In the genomic region with DNA sequence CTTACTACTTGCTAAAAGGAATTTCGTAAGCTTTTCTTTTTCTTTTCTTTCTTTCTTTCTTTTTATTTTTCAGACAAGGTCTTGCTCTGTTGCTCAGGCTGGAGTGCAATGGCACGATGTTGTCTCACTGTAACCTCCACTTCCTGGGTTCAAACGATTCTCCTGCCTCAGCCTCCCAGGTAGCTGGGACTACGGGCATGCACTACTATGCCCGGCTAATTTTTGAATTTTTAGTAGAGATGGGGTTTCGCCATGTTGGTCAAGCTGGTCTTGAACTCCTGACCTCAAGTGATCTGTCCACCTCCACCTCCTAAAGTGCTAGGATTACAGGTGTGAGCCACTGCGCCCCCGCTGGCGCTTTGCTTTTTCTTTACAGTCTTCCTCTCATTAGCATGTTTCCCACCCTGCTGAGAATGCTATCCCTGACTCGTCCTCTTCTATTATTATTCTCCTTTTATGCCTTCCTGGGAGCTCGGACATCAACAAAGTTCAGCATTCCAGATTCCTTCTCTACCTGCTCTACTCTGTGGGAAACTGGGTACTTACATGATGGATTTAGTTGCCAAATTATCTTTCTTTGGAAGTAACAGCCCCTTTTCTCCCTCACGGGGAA, we compare ENCODE assay signal across 17 cellular contexts. TPM values are rescaled to one million over a fixed set of nuclear protein-coding genes. Genes with fewer than 3 reads are reported as not detected.
DNase-seq lines count a peak whose midpoint lies in the region; ATAC-seq lines count a peak whose summit lies in the region.
"Had no signal": no experiment of that assay in that cellular context is flagged by ENCODE, and none has a peak within 500 bp of the region (broad histone marks: within the 10 kb centered on the region; RNA-seq: fewer than 3 reads in every experiment).

No MANE protein-coding gene starts in this region.

- H3K4me1 ChIP-seq in NT2/D1 (ENCODE audit: insufficient read depth, insufficient read length): peaks cover 6% of the 10 kb centered on the region

- no peak overlapping the region for H3K4me3 ChIP-seq in NT2/D1 (ENCODE audit: insufficient read length, low read depth)

- peaks cover 66% of the 10 kb centered on the region for H3K4me1 Mint-ChIP-seq in activated T-cell treated with anti-CD3 and anti-CD28 coated beads, Interleukin-2, amount 50 U/mL, for 72 hours (ENCODE audit: low read depth)
- H3K4me1 Mint-ChIP-seq in stimulated activated naive CD8-positive, alpha-beta T cell treated with anti-CD3 and anti-CD28 coated beads, Interleukin-15, amount 100 ng/mL, for 72 hours: peaks cover 56% of the 10 kb centered on the region

- H3K27ac Mint-ChIP-seq in activated T-cell treated with anti-CD3 and anti-CD28 coated beads, Interleukin-2, amount 50 U/mL, for 72 hours: peak overlapping the region; percentile 45
- no peak overlapping the region for H3K27ac Mint-ChIP-seq in stimulated activated naive CD8-positive, alpha-beta T cell treated with anti-CD3 and anti-CD28 coated beads, Interleukin-15, amount 100 ng/mL, for 72 hours

- ATAC-seq in activated T-cell treated with anti-CD3 and anti-CD28 coated beads, Interleukin-2, amount 50 U/mL, for 72 hours (replicated peaks in 1 of 2): no peak
- ATAC-seq in stimulated activated naive CD8-positive, alpha-beta T cell treated with anti-CD3 and anti-CD28 coated beads, Interleukin-15, amount 100 ng/mL, for 72 hours: no peak
- ATAC-seq in HG03159 (IDR thresholded peaks at IDR 0.05; ENCODE audit: unreplicated experiment): no peak
- ATAC-seq in GM19395 (IDR thresholded peaks at IDR 0.05; ENCODE audit: unreplicated experiment): no peak
- ATAC-seq: left colon; naive thymus-derived CD4-positive, alpha-beta T cell had no signal

- peaks cover 15 to 27% of the 10 kb centered on the region in 2 donors for H3K36me3 Mint-ChIP-seq in activated T-cell treated with anti-CD3 and anti-CD28 coated beads, Interleukin-2, amount 50 U/mL, for 72 hours (ENCODE audit: insufficient read depth in 2 of 2)

- H3K9me3 Mint-ChIP-seq in activated T-cell treated with anti-CD3 and anti-CD28 coated beads, Interleukin-2, amount 50 U/mL, for 72 hours: no peaks in the 10 kb centered on the region
- H3K9me3 Mint-ChIP-seq in stimulated activated naive CD8-positive, alpha-beta T cell treated with anti-CD3 and anti-CD28 coated beads, Interleukin-15, amount 100 ng/mL, for 72 hours: no peaks in the 10 kb centered on the region

- no peaks in the 10 kb centered on the region for H3K27me3 Mint-ChIP-seq in activated T-cell treated with anti-CD3 and anti-CD28 coated beads, Interleukin-2, amount 50 U/mL, for 72 hours (ENCODE audit: low read depth)
- no peaks in the 10 kb centered on the region for H3K27me3 Mint-ChIP-seq in stimulated activated naive CD8-positive, alpha-beta T cell treated with anti-CD3 and anti-CD28 coated beads, Interleukin-15, amount 100 ng/mL, for 72 hours

- DNase-seq in activated T-cell treated with anti-CD3 and anti-CD28 coated beads, Interleukin-2, amount 50 U/mL, for 72 hours: no peak
- DNase-seq in activated T-cell treated with anti-CD3 and anti-CD28 coated beads for 4 hours: no peak
- DNase-seq in NT2/D1 (ENCODE audit: low read depth, low spot score): peak; percentile 79
- DNase-seq in iPS DF 4.7 (ENCODE audit: extremely low read depth, low spot score): peak; percentile 95
- DNase-seq in stimulated activated naive CD8-positive, alpha-beta T cell treated with anti-CD3 and anti-CD28 coated beads, Interleukin-15, amount 100 ng/mL, for 72 hours: no peak
- DNase-seq in AG08396 (ENCODE audit: low spot score): no peak
- DNase-seq: activated CD4-positive, alpha-beta T cell treated with anti-CD3 and anti-CD28 coated beads for 4 hours; cortex of kidney; GOT3; head of caudate nucleus; left colon; naive thymus-derived CD4-positive, alpha-beta T cell; NCI-H1092 treated with DMSO at 0.1 percent for 48 hours; NCI-H2171 treated with DMSO at 0.1 percent for 48 hours; T-helper 9 cell had no signal

- no peak overlapping the region for H3K9ac ChIP-seq in NT2/D1 (ENCODE audit: insufficient read length, low read depth)

- peak overlapping the region; percentile 35 to 66 for H3K4me3 Mint-ChIP-seq in activated T-cell treated with anti-CD3 and anti-CD28 coated beads, Interleukin-2, amount 50 U/mL, for 72 hours
- peak overlapping the region; percentile 11 to 46 for H3K4me3 Mint-ChIP-seq in stimulated activated naive CD8-positive, alpha-beta T cell treated with anti-CD3 and anti-CD28 coated beads, Interleukin-15, amount 100 ng/mL, for 72 hours

- H3K9me3 ChIP-seq in NT2/D1 (ENCODE audit: insufficient read depth, low read length): no peaks in the 10 kb centered on the region

- no peaks in the 10 kb centered on the region for H3K27me3 ChIP-seq in NT2/D1 (ENCODE audit: insufficient read depth, insufficient read length)

- peaks cover 41% of the 10 kb centered on the region for H3K36me3 ChIP-seq in NT2/D1 (ENCODE audit: insufficient read depth, insufficient read length, low read length)

RNA-seq across cellular contexts. Expression of a gene that starts 3.1 kb away (rescaled TPM):
- total RNA-seq in activated T-cell treated with anti-CD3 and anti-CD28 coated beads, Interleukin-2, amount 50 U/mL, for 72 hours: 100 to 1,000 TPM; 123 to 164 TPM

Comparison
In these comparisons a context has a peak if more than half of its experiments do, and no peak if none do; other contexts are left out.
1. DNase-seq: peak in NT2/D1 (single experiment) and iPS DF 4.7 (single experiment); none in activated T-cell treated with anti-CD3 and anti-CD28 coated beads, Interleukin-2, amount 50 U/mL, for 72 hours (0 of 2), activated T-cell treated with anti-CD3 and anti-CD28 coated beads for 4 hours (single experiment), stimulated activated naive CD8-positive, alpha-beta T cell treated with anti-CD3 and anti-CD28 coated beads, Interleukin-15, amount 100 ng/mL, for 72 hours (0 of 2) and AG08396 (single experiment).